In genomic region chr5:163347671-163348070, GRCh38 we compare ENCODE assay signal across 9 cellular contexts.
DNase-seq lines count a peak whose midpoint lies in the region; ATAC-seq lines count a peak whose summit lies in the region.
"Had no signal": no experiment of that assay in that cellular context is flagged by ENCODE, and none has a peak within 500 bp of the region (broad histone marks: within the 10 kb centered on the region; RNA-seq: fewer than 3 reads in every experiment).

No MANE protein-coding gene starts in this region.

- H3K4me3 ChIP-seq in Jurkat, Clone E6-1 (ENCODE audit: low read length): no peak overlapping the region
- H3K4me3 ChIP-seq: BLaER1 treated with 17β-estradiol and CSF1 and Interleukin-3, amounts not matched to agents 10 nM and 100 nM had no signal

- peak; percentile 36 for DNase-seq in NCI-H1092 (lab: John Stamatoyannopoulos, UW)
- no peak for DNase-seq in NCI-H1092 treated with DMSO at 0.1 percent for 48 hours (lab: John Stamatoyannopoulos, UW)
- peak; percentile 59 for DNase-seq in Jurkat, Clone E6-1 (ENCODE audit: low read depth, low spot score)
- peak; percentile 22 for DNase-seq in T follicular helper cell (ENCODE audit: low read depth)
- peak; percentile 6 for DNase-seq in brain pericyte (ENCODE audit: low read depth, low spot score)
- DNase-seq in islet precursor cell: peak; percentile 70
- peak; percentile 51 for DNase-seq in stimulated activated CD4-positive, alpha-beta T cell treated with anti-CD3 and anti-CD28 coated beads, Interleukin-2, amount 100 ng/mL, for 48 hours

- ATAC-seq in GM21447 (IDR thresholded peaks at IDR 0.05; ENCODE audit: unreplicated experiment): peak; percentile 75
